In genomic region chr5:53008751-53009150, GRCh38 we compare ENCODE assay signal across 7 cellular contexts. TPM values are rescaled to one million over a fixed set of nuclear protein-coding genes. Genes with fewer than 3 reads are reported as not detected.
DNase-seq lines count a peak whose midpoint lies in the region; ATAC-seq and TF ChIP-seq lines count a peak whose summit lies in the region.

No MANE protein-coding gene starts in this region.

- H3K9me2 ChIP-seq in PC-3 (replicated peaks; ENCODE audit: low read length) = no peaks in the 10 kb centered on the region

- H3K4me1 ChIP-seq in PC-3 (ENCODE audit: insufficient read depth, low read length) (peaks cover 56% of the 10 kb centered on the region), mesenchymal stem cell (ENCODE audit: control insufficient read depth, insufficient read depth, low read depth, low read length) (no peaks in the 10 kb centered on the region), upper lobe of left lung (peaks cover 7 to 16% (median 10%) of the 10 kb centered on the region in 4 donors)

- H4K8ac ChIP-seq in mesenchymal stem cell (ENCODE audit: low read length) = no peak overlapping the region

- H3K4me2 ChIP-seq in PC-3 (ENCODE audit: low read length) (no peak overlapping the region), mesenchymal stem cell (ENCODE audit: low read length, poor library complexity, severe bottlenecking) (no peak overlapping the region)

- peak overlapping the region; percentile 47 for H3K27ac ChIP-seq in PC-3 (ENCODE audit: low read length)
- H3K27ac ChIP-seq in mesenchymal stem cell (ENCODE audit: low read length, poor library complexity, severe bottlenecking) = no peak overlapping the region
- H3K27ac ChIP-seq in upper lobe of left lung = no peak overlapping the region

- H2BK5ac ChIP-seq in mesenchymal stem cell (ENCODE audit: low read depth, low read length, poor library complexity, severe bottlenecking) = no peak overlapping the region

- H3K4ac ChIP-seq in mesenchymal stem cell (ENCODE audit: low read depth in 1 of 2, low read length in 2 of 2) = no peak overlapping the region

- POLR2A ChIA-PET in PC-3 (lab: Charles Lee; ENCODE audit: unreplicated experiment) = interaction anchor here (0.7 kb wide), 1 partner anchor 207 kb away, joined by 3 read pairs; no protein-coding TSS in a partner anchor

- H3K9me3 ChIP-seq in PC-3 (ENCODE audit: low read length) (no peaks in the 10 kb centered on the region), mesenchymal stem cell (ENCODE audit: control insufficient read depth, low read length) (no peaks in the 10 kb centered on the region), upper lobe of left lung (no peaks in the 10 kb centered on the region)

- intact Hi-C loops in PC-3 (cut with micrococcal nuclease) = no loop called here

- no peak overlapping the region for H4K91ac ChIP-seq in mesenchymal stem cell (ENCODE audit: low read length)

- no peak overlapping the region for H2BK15ac ChIP-seq in mesenchymal stem cell (ENCODE audit: low read depth, poor library complexity, severe bottlenecking)

- no TSS peak for BruUV-seq in PC-3 (replicated peaks; lab: Mats Ljungman, UMichigan)

- no peak overlapping the region for H3K23ac ChIP-seq in mesenchymal stem cell (ENCODE audit: low read length in 2 of 2)

- WGBS in mesenchymal stem cell = 0% methylated on average over 1 of the region's 1 CpG
- WGBS in upper lobe of left lung, 2 donors = 25 to 48% methylated on average over 1 of the region's 1 CpG

- ATAC-seq in GM19035 (IDR thresholded peaks at IDR 0.05; ENCODE audit: unreplicated experiment) (peak; percentile 96), HG02798 (IDR thresholded peaks at IDR 0.05; ENCODE audit: poor library complexity, unreplicated experiment) (peak; percentile 93), PC-3 (peak; percentile 61), upper lobe of left lung (ENCODE audit: low FRiP score in 2 of 2) (no peak)

- H3K79me1 ChIP-seq in mesenchymal stem cell (replicated peaks; ENCODE audit: low read length, poor library complexity, severe bottlenecking) = peaks cover 7% of the 10 kb centered on the region

- H3K18ac ChIP-seq in mesenchymal stem cell (ENCODE audit: low read depth in 1 of 2, low read length in 2 of 2) = peak overlapping the region in 1 of 2 experiments; percentile 44

- H3K36me3 ChIP-seq in PC-3 (ENCODE audit: low read depth, low read length) (peaks cover 17% of the 10 kb centered on the region), mesenchymal stem cell (ENCODE audit: control insufficient read depth in 1 of 2, insufficient read depth in 2 of 2, low read depth in 1 of 2, low read length in 2 of 2) (peaks cover 0 to 8% of the 10 kb centered on the region in 2 experiments), upper lobe of left lung (peaks cover 0 to 4% (median 0%) of the 10 kb centered on the region in 4 donors)

- no peak for TF ChIP-seq EP300 in upper lobe of left lung (IDR thresholded peaks at IDR 0.05)

- peak overlapping the region in 1 of 2 experiments; percentile 29 for H2BK12ac ChIP-seq in mesenchymal stem cell (ENCODE audit: low read length in 2 of 2)

- no peak overlapping the region for H2AK5ac ChIP-seq in mesenchymal stem cell (ENCODE audit: low read length, severe bottlenecking)

- H2BK120ac ChIP-seq in mesenchymal stem cell (ENCODE audit: low read depth, low read length) = no peak overlapping the region

- peaks cover 66% of the 10 kb centered on the region for H3K79me2 ChIP-seq in PC-3 (ENCODE audit: low read length)

- no peak overlapping the region for H3K9ac ChIP-seq in PC-3 (ENCODE audit: low read length)
- H3K9ac ChIP-seq in mesenchymal stem cell (ENCODE audit: low read length) = no peak overlapping the region

- no peak overlapping the region for H3K14ac ChIP-seq in mesenchymal stem cell (ENCODE audit: low read length in 2 of 2)

- peaks cover 6% of the 10 kb centered on the region for H3F3A ChIP-seq in PC-3 (ENCODE audit: low read length, unreplicated experiment)

- CTCF ChIA-PET in PC-3 (lab: Charles Lee) = no interaction called here

- no peaks in the 10 kb centered on the region for H4K20me1 ChIP-seq in PC-3 (ENCODE audit: low read length)

- H2AFZ ChIP-seq in PC-3 (ENCODE audit: low read length) (no peak overlapping the region), mesenchymal stem cell (ENCODE audit: low read depth, low read length) (no peak overlapping the region)

- H3K27me3 ChIP-seq in PC-3 (ENCODE audit: low read length) (no peaks in the 10 kb centered on the region), mesenchymal stem cell (ENCODE audit: control insufficient read depth in 1 of 2, insufficient read depth in 1 of 2, low read length in 2 of 2) (no peaks in the 10 kb centered on the region), upper lobe of left lung (no peaks in the 10 kb centered on the region)

- TF ChIP-seq CTCF in PC-3 (conservative IDR thresholded peaks at IDR 0.05; ENCODE audit: low read depth, low read length) (no peak), upper lobe of left lung (IDR thresholded peaks at IDR 0.05) (no peak)

- DNase-seq in PC-3 = peak; percentile 69
- peak; percentile 77 for DNase-seq in mesenchymal stem cell
- no peak for DNase-seq in COR-L47 (lab: John Stamatoyannopoulos, UW)
- DNase-seq in upper lobe of left lung = no peak
- DNase-seq in DMS153 (lab: John Stamatoyannopoulos, UW) = no peak

- H3K4me3 ChIP-seq in PC-3 (ENCODE audit: low read length) (no peak overlapping the region), mesenchymal stem cell (ENCODE audit: insufficient read depth in 1 of 2, low read depth in 1 of 2, low read length in 2 of 2) (no peak overlapping the region), upper lobe of left lung (no peak overlapping the region)

- no peak for TF ChIP-seq POLR2A in upper lobe of left lung (IDR thresholded peaks at IDR 0.05)

RNA-seq across cellular contexts. Expression of gene ITGA2, which starts 19.6 kb away (rescaled TPM):
- 32.4 and 36.7 TPM in 2 replicates for total RNA-seq in PC-3 (2014; rRNA removed)
- 24.1 TPM for polyA plus RNA-seq in mesenchymal stem cell (2013, experiment 1 of 2)
- polyA plus RNA-seq in mesenchymal stem cell (2013, experiment 2 of 2) = 23.8 TPM
- 10 to 100 TPM in 4 of 6 donors, 1 to 10 TPM in 2; 4.2 to 45.8 (median 13.7) TPM for total RNA-seq in upper lobe of left lung

Comparison
In these comparisons a context has a peak if more than half of its experiments do, and no peak if none do; other contexts are left out.
1. ATAC-seq: peak in GM19035 (single experiment), HG02798 (single experiment) and PC-3 (single experiment); none in upper lobe of left lung (0 of 2).
2. DNase-seq: peak in PC-3 (single experiment) and mesenchymal stem cell (single experiment); none in COR-L47 (single experiment), upper lobe of left lung (0 of 2) and DMS153 (single experiment).